Comparison of ENCODE assay signal across 10 cellular contexts in genomic region chr10:88117869-88118632, GRCh38.
DNase-seq lines count a peak whose midpoint lies in the region; ATAC-seq lines count a peak whose summit lies in the region.
"Had no signal": no experiment of that assay in that cellular context is flagged by ENCODE, and none has a peak within 500 bp of the region (broad histone marks: within the 10 kb centered on the region; RNA-seq: fewer than 3 reads in every experiment).

No MANE protein-coding gene starts in this region.

- H3K27me3 Mint-ChIP-seq in T-helper 2 cell treated with Interferon-gamma antibody and Interleukin-4, amounts not matched to agents 5 μg/mL and 100 μg/mL, for 36 hours (ENCODE audit: low read depth) = peaks cover 12% of the 10 kb centered on the region
- no peaks in the 10 kb centered on the region for H3K27me3 Mint-ChIP-seq in naive thymus-derived CD8-positive, alpha-beta T cell

- DNase-seq in GDM1 (lab: John Stamatoyannopoulos, UW) (peak; percentile 4), medulla oblongata (ENCODE audit: extremely low spot score) (peak; percentile 30), occipital lobe (lab: John Stamatoyannopoulos, UW) (no peak), putamen (ENCODE audit: low spot score) (no peak)
- peak; percentile 17 for DNase-seq in T-helper 2 cell treated with Interferon-gamma antibody and Interleukin-4, amounts not matched to agents 5 μg/mL and 100 μg/mL, for 36 hours (ENCODE audit: low spot score)
- no peak for DNase-seq in activated naive CD4-positive, alpha-beta T cell treated with anti-CD3 and anti-CD28 coated beads, Interleukin-2, amount 50 U/mL, for 16 hours
- no peak for DNase-seq in naive thymus-derived CD8-positive, alpha-beta T cell
- DNase-seq: anterior cingulate cortex, NCI-H187 had no signal

- POLR2A ChIA-PET in naive thymus-derived CD8-positive, alpha-beta T cell (lab: Charles Lee) = interaction anchor here (1.1 to 5.9 kb wide), 3 partner anchors 255 to 300 kb away, joined by 3 to 42 read pairs (median 3); partner anchors contain the start of genes ATAD1, KLLN and PTEN

- ATAC-seq in HG02852 (IDR thresholded peaks at IDR 0.05; ENCODE audit: unreplicated experiment) = peak; percentile 34
- no peak for ATAC-seq in naive thymus-derived CD8-positive, alpha-beta T cell

- H3K9me3 Mint-ChIP-seq in T-helper 2 cell treated with Interferon-gamma antibody and Interleukin-4, amounts not matched to agents 5 μg/mL and 100 μg/mL, for 36 hours = no peaks in the 10 kb centered on the region
- H3K9me3 Mint-ChIP-seq in naive thymus-derived CD8-positive, alpha-beta T cell = no peaks in the 10 kb centered on the region

- no peak overlapping the region for H3K27ac Mint-ChIP-seq in T-helper 2 cell treated with Interferon-gamma antibody and Interleukin-4, amounts not matched to agents 5 μg/mL and 100 μg/mL, for 36 hours
- no peak overlapping the region for H3K27ac Mint-ChIP-seq in naive thymus-derived CD8-positive, alpha-beta T cell

- no peaks in the 10 kb centered on the region for H3K36me3 Mint-ChIP-seq in T-helper 2 cell treated with Interferon-gamma antibody and Interleukin-4, amounts not matched to agents 5 μg/mL and 100 μg/mL, for 36 hours (ENCODE audit: low read depth)
- no peaks in the 10 kb centered on the region for H3K36me3 Mint-ChIP-seq in naive thymus-derived CD8-positive, alpha-beta T cell

- peaks cover 9% of the 10 kb centered on the region for H3K4me1 Mint-ChIP-seq in T-helper 2 cell treated with Interferon-gamma antibody and Interleukin-4, amounts not matched to agents 5 μg/mL and 100 μg/mL, for 36 hours (ENCODE audit: low read depth)
- peaks cover 12 to 30% (median 20%) of the 10 kb centered on the region in 4 donors for H3K4me1 Mint-ChIP-seq in naive thymus-derived CD8-positive, alpha-beta T cell

- no peak overlapping the region for H3K4me3 Mint-ChIP-seq in T-helper 2 cell treated with Interferon-gamma antibody and Interleukin-4, amounts not matched to agents 5 μg/mL and 100 μg/mL, for 36 hours
- no peak overlapping the region for H3K4me3 Mint-ChIP-seq in naive thymus-derived CD8-positive, alpha-beta T cell

Comparison
In these comparisons a context has a peak if more than half of its experiments do, and no peak if none do; other contexts are left out.
1. DNase-seq: peak in GDM1 (single experiment), T-helper 2 cell treated with Interferon-gamma antibody and Interleukin-4, amounts not matched to agents 5 μg/mL and 100 μg/mL, for 36 hours (single experiment) and medulla oblongata (single experiment); none in activated naive CD4-positive, alpha-beta T cell treated with anti-CD3 and anti-CD28 coated beads, Interleukin-2, amount 50 U/mL, for 16 hours (single experiment), occipital lobe (single experiment), naive thymus-derived CD8-positive, alpha-beta T cell (0 of 10) and putamen (single experiment).